17 cellular contexts compared by ENCODE assay signal in genomic region chr14:70828188-70828587, GRCh38. TPM values are rescaled to one million over a fixed set of nuclear protein-coding genes. Genes with fewer than 3 reads are reported as not detected.
A peak's percentile ranks its signal among the peaks of the same experiment; 100 is the strongest.
DNase-seq lines count a peak whose midpoint lies in the region; TF ChIP-seq lines count a peak whose summit lies in the region.
"Had no signal": no experiment of that assay in that cellular context is flagged by ENCODE, and none has a peak within 500 bp of the region (broad histone marks: within the 10 kb centered on the region; RNA-seq: fewer than 3 reads in every experiment).

No MANE protein-coding gene starts in this region.

- H3K4me1 Mint-ChIP-seq in nephron, result peaks cover 49% of the 10 kb centered on the region

- H3K9me3 ChIP-seq in hepatocyte (ENCODE audit: low read depth) (no peaks in the 10 kb centered on the region), liver (ENCODE audit: control insufficient read depth in 4 of 4, low read length in 3 of 4) (no peaks in the 10 kb centered on the region)
- H3K9me3 ChIP-seq: A549 had no signal

- H3K4me1 ChIP-seq in hepatocyte (ENCODE audit: insufficient read depth) (no peaks in the 10 kb centered on the region), liver (ENCODE audit: control insufficient read depth in 4 of 4, insufficient read depth in 4 of 4, low read length in 3 of 4) (peaks cover 0 to 16% (median 14%) of the 10 kb centered on the region in 4 donors)
- H3K4me1 ChIP-seq: A549 had no signal

- no peaks in the 10 kb centered on the region for H4K20me1 ChIP-seq in hepatocyte (ENCODE audit: insufficient read depth, poor library complexity, severe bottlenecking)

- no peaks in the 10 kb centered on the region for H3K9me2 ChIP-seq in hepatocyte (replicated peaks; ENCODE audit: insufficient read depth)

- DNase-seq in NCI-H2107 treated with DMSO at 0.1 percent for 48 hours (lab: John Stamatoyannopoulos, UW; ENCODE audit: unreplicated experiment) (peak; percentile 16), NCI-H2107 (lab: John Stamatoyannopoulos, UW) (no peak), hepatocyte (ENCODE audit: low spot score) (no peak), T-helper 1 cell (no peak), GM19240 (ENCODE audit: insufficient read length, low spot score) (no peak)
- no peak for DNase-seq in stimulated activated CD8-positive, alpha-beta memory T cell treated with anti-CD3 and anti-CD28 coated beads, Interleukin-4, amount 100 ng/mL, for 48 hours
- DNase-seq: AML-193; CD4-positive, alpha-beta memory T cell; DMS153; DMS79; GDM1; H9 had no signal

- H3K36me3 ChIP-seq in hepatocyte (replicated peaks; ENCODE audit: insufficient read depth, low read depth) (no peaks in the 10 kb centered on the region), liver (ENCODE audit: control insufficient read depth in 4 of 4, insufficient read depth in 3 of 4, low read depth in 1 of 4, low read length in 3 of 4) (no peaks in the 10 kb centered on the region)

- peak overlapping the region in 1 of 2 donors; percentile 81 for H3K9ac ChIP-seq in liver (ENCODE audit: low read depth in 1 of 2, low read length in 2 of 2)

- no peak overlapping the region for H3K4me3 ChIP-seq in hepatocyte
- peak overlapping the region in 1 of 3 donors; percentile 1 for H3K4me3 ChIP-seq in liver (ENCODE audit: low read depth in 1 of 3, low read length in 3 of 3)
- H3K4me3 ChIP-seq: A549 had no signal

- no peak overlapping the region for H3K4me2 ChIP-seq in hepatocyte
- H3K4me2 ChIP-seq: A549 had no signal

- no peak overlapping the region for H2AFZ ChIP-seq in hepatocyte

- H3K27ac ChIP-seq in hepatocyte (peak overlapping the region; percentile 56), liver (ENCODE audit: low read depth in 1 of 2, low read length in 2 of 2) (peak overlapping the region; percentile 83 to 94)
- H3K27ac ChIP-seq: 22Rv1, A549, C4-2B had no signal

- no peaks in the 10 kb centered on the region for H3K79me2 ChIP-seq in hepatocyte

- TF ChIP-seq CTCF in hepatocyte (IDR thresholded peaks at IDR 0.05; ENCODE audit: poor library complexity) (no peak), liver (IDR thresholded peaks at IDR 0.05; ENCODE audit: low read depth, low read length, missing input control) (no peak), nephron (IDR thresholded peaks at IDR 0.05; ENCODE audit: unreplicated experiment in 3 of 3) (no peak)

- peaks cover 29% of the 10 kb centered on the region for H3K27me3 Mint-ChIP-seq in nephron (ENCODE audit: low read depth)
- H3K27me3 Mint-ChIP-seq: CD4-positive, alpha-beta memory T cell had no signal

- H3K27ac Mint-ChIP-seq in nephron, result peak overlapping the region; percentile 38 to 60 (median 58)
- H3K27ac Mint-ChIP-seq: CD4-positive, alpha-beta memory T cell; H9 had no signal

- no peaks in the 10 kb centered on the region for H3K27me3 ChIP-seq in hepatocyte
- no peaks in the 10 kb centered on the region for H3K27me3 ChIP-seq in liver (ENCODE audit: control insufficient read depth in 4 of 4, insufficient read depth in 4 of 4, low read length in 3 of 4)

- H3K4me3 Mint-ChIP-seq in nephron, result no peak overlapping the region
- H3K4me3 Mint-ChIP-seq: CD4-positive, alpha-beta memory T cell; H9 had no signal

- peaks cover 3% of the 10 kb centered on the region for H3K9me3 Mint-ChIP-seq in nephron
- H3K9me3 Mint-ChIP-seq: CD4-positive, alpha-beta memory T cell; H9 had no signal

- H3K36me3 Mint-ChIP-seq in nephron (ENCODE audit: low read depth), result no peaks in the 10 kb centered on the region
- H3K36me3 Mint-ChIP-seq: CD4-positive, alpha-beta memory T cell had no signal

- 94% methylated on average over 3 of the region's 3 CpGs for WGBS in hepatocyte (ENCODE audit: low lambda C conversion rate, missing lambda C conversion rate)
- WGBS in liver, result 49% methylated on average over 3 of the region's 3 CpGs

- no peak for TF ChIP-seq RAD21 in liver (IDR thresholded peaks at IDR 0.05)

TF ChIP-seq in liver, 16 proteins besides CTCF, POLR2A, EP300 and RAD21:
- TF ChIP-seq NR2F2 (IDR thresholded peaks at IDR 0.05) (no peak), HNF4G (IDR thresholded peaks at IDR 0.05) (no peak), TAF1 (conservative IDR thresholded peaks at IDR 0.05) (peak; percentile 4), FOXA1 (IDR thresholded peaks at IDR 0.05) (no peak)
- TF ChIP-seq, protein P1, sequence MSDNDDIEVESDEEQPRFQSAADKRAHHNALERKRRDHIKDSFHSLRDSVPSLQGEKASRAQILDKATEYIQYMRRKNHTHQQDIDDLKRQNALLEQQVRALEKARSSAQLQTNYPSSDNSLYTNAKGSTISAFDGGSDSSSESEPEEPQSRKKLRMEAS (IDR thresholded peaks at IDR 0.05), result no peak
- TF ChIP-seq, protein P2, sequence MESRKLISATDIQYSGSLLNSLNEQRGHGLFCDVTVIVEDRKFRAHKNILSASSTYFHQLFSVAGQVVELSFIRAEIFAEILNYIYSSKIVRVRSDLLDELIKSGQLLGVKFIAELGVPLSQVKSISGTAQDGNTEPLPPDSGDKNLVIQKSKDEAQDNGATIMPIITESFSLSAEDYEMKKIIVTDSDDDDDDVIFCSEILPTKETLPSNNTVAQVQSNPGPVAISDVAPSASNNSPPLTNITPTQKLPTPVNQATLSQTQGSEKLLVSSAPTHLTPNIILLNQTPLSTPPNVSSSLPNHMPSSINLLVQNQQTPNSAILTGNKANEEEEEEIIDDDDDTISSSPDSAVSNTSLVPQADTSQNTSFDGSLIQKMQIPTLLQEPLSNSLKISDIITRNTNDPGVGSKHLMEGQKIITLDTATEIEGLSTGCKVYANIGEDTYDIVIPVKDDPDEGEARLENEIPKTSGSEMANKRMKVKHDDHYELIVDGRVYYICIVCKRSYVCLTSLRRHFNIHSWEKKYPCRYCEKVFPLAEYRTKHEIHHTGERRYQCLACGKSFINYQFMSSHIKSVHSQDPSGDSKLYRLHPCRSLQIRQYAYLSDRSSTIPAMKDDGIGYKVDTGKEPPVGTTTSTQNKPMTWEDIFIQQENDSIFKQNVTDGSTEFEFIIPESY (IDR thresholded peaks at IDR 0.05), result no peak

RNA-seq across cellular contexts. Expression of gene MAP3K9, which starts 18.9 kb away (rescaled TPM):
- total RNA-seq in hepatocyte (7.5 and 9.2 TPM in 2 replicates), liver (1 to 10 TPM in 1 of 2 donors, under 1 TPM in 1; 0.65 to 5.2 TPM)
- polyA plus RNA-seq in hepatocyte (4.1 and 4.4 TPM in 2 replicates), liver (under 1 TPM; 0.78 to 0.82 TPM)
